ENCODE assay signal across 15 cellular contexts in genomic region chr20:58374027-58374850, GRCh38. TPM values are rescaled to one million over a fixed set of nuclear protein-coding genes. Genes with fewer than 3 reads are reported as not detected.
DNase-seq lines count a peak whose midpoint lies in the region; ATAC-seq lines count a peak whose summit lies in the region.
"Had no signal": no experiment of that assay in that cellular context is flagged by ENCODE, and none has a peak within 500 bp of the region (broad histone marks: within the 10 kb centered on the region; RNA-seq: fewer than 3 reads in every experiment).

No MANE protein-coding gene starts in this region.

- H3K14ac ChIP-seq in mesenchymal stem cell (ENCODE audit: low read length in 2 of 2) = no peak overlapping the region

- no peak overlapping the region for H3K4me3 ChIP-seq in ectodermal cell (ENCODE audit: insufficient read depth, low read depth, low read length)
- no peak overlapping the region for H3K4me3 ChIP-seq in mesenchymal stem cell (ENCODE audit: insufficient read depth in 1 of 2, low read depth in 1 of 2, low read length in 2 of 2)
- H3K4me3 ChIP-seq: right atrium auricular region, testis had no signal

- no peak overlapping the region for H3K9ac ChIP-seq in mesenchymal stem cell (ENCODE audit: low read length)

- no peaks in the 10 kb centered on the region for H3K27me3 ChIP-seq in ectodermal cell (ENCODE audit: control insufficient read depth, insufficient read depth, low read length, poor library complexity, severe bottlenecking)
- H3K27me3 ChIP-seq in mesenchymal stem cell (ENCODE audit: control insufficient read depth in 1 of 2, insufficient read depth in 1 of 2, low read length in 2 of 2) = peaks cover 0 to 4% of the 10 kb centered on the region in 2 experiments
- H3K27me3 ChIP-seq: right atrium auricular region, testis had no signal

- no peak overlapping the region for H4K91ac ChIP-seq in mesenchymal stem cell (ENCODE audit: low read length)

- H3K4me1 ChIP-seq in ectodermal cell (ENCODE audit: control insufficient read depth, insufficient read depth, low read length) = peaks cover 30% of the 10 kb centered on the region
- peaks cover 2% of the 10 kb centered on the region for H3K4me1 ChIP-seq in mesenchymal stem cell (ENCODE audit: control insufficient read depth, insufficient read depth, low read depth, low read length)
- H3K4me1 ChIP-seq: right atrium auricular region, testis had no signal

- H3K27ac ChIP-seq in ectodermal cell (ENCODE audit: insufficient read depth, low read depth, low read length, poor library complexity, severe bottlenecking) = peak overlapping the region; percentile 18
- H3K27ac ChIP-seq in mesenchymal stem cell (ENCODE audit: low read length, poor library complexity, severe bottlenecking) = no peak overlapping the region
- H3K27ac ChIP-seq: right atrium auricular region, testis had no signal

- peak overlapping the region; percentile 66 for H4K8ac ChIP-seq in mesenchymal stem cell (ENCODE audit: low read length)

- no peak overlapping the region for H3K4me2 ChIP-seq in mesenchymal stem cell (ENCODE audit: low read length, poor library complexity, severe bottlenecking)

- ATAC-seq in GM21717 (IDR thresholded peaks at IDR 0.05; ENCODE audit: unreplicated experiment) = no peak
- ATAC-seq: naive thymus-derived CD8-positive, alpha-beta T cell had no signal

- no peaks in the 10 kb centered on the region for H3K79me1 ChIP-seq in mesenchymal stem cell (replicated peaks; ENCODE audit: low read length, poor library complexity, severe bottlenecking)

- peak overlapping the region in 1 of 2 experiments; percentile 41 for H3K4ac ChIP-seq in mesenchymal stem cell (ENCODE audit: low read depth in 1 of 2, low read length in 2 of 2)

- H3K36me3 ChIP-seq in ectodermal cell (ENCODE audit: control insufficient read depth, insufficient read depth, low read length) (no peaks in the 10 kb centered on the region), mesenchymal stem cell (ENCODE audit: control insufficient read depth in 1 of 2, insufficient read depth in 2 of 2, low read depth in 1 of 2, low read length in 2 of 2) (no peaks in the 10 kb centered on the region)
- H3K36me3 ChIP-seq: right atrium auricular region had no signal

- H3K9me3 ChIP-seq in ectodermal cell (ENCODE audit: control insufficient read depth, low read length) (no peaks in the 10 kb centered on the region), mesenchymal stem cell (ENCODE audit: control insufficient read depth, low read length) (no peaks in the 10 kb centered on the region)
- H3K9me3 ChIP-seq: right atrium auricular region, testis had no signal

- H2BK120ac ChIP-seq in mesenchymal stem cell (ENCODE audit: low read depth, low read length) = no peak overlapping the region

- no peak overlapping the region for H2BK15ac ChIP-seq in mesenchymal stem cell (ENCODE audit: low read depth, poor library complexity, severe bottlenecking)

- no peak overlapping the region for H3K23ac ChIP-seq in mesenchymal stem cell (ENCODE audit: low read length in 2 of 2)

- H2AFZ ChIP-seq in mesenchymal stem cell (ENCODE audit: low read depth, low read length) = no peak overlapping the region

- 72 to 77% methylated on average over 19 of the region's 19 CpGs for WGBS in ectodermal cell, 2 experiments
- 74% methylated on average over 19 of the region's 19 CpGs for WGBS in mesenchymal stem cell

- H2AK5ac ChIP-seq in mesenchymal stem cell (ENCODE audit: low read length, severe bottlenecking) = no peak overlapping the region

- DNase-seq in CMK (ENCODE audit: low read depth) (peak; percentile 29), OCI-M1 (lab: John Stamatoyannopoulos, UW) (peak; percentile 86), mesenchymal stem cell (no peak), NCI-H2107 (lab: John Stamatoyannopoulos, UW) (no peak), NOMO-1 treated with dmso at 0.1 percent for 144 hours (lab: John Stamatoyannopoulos, UW; ENCODE audit: unreplicated experiment) (no peak)
- DNase-seq in activated T-cell treated with anti-CD3 and anti-CD28 coated beads, Interleukin-2, amount 50 U/mL, for 48 hours = no peak
- DNase-seq: activated CD4-positive, alpha-beta T cell treated with anti-CD3 and anti-CD28 coated beads, Interleukin-2, amount 50 U/mL, for 48 hours; CD4-positive, alpha-beta T cell; naive thymus-derived CD8-positive, alpha-beta T cell; NCI-H1694 treated with DMSO at 0.1 percent for 48 hours; NCI-H510A treated with DMSO at 0.1 percent for 48 hours; testis had no signal

- H2BK5ac ChIP-seq in mesenchymal stem cell (ENCODE audit: low read depth, low read length, poor library complexity, severe bottlenecking) = no peak overlapping the region

- H3K18ac ChIP-seq in mesenchymal stem cell (ENCODE audit: low read depth in 1 of 2, low read length in 2 of 2) = no peak overlapping the region

- H2BK12ac ChIP-seq in mesenchymal stem cell (ENCODE audit: low read length in 2 of 2) = no peak overlapping the region

RNA-seq across cellular contexts. Expression of gene VAPB, which starts 14.8 kb away (rescaled TPM):
- polyA plus RNA-seq in ectodermal cell (2013, experiment 1 of 4) = 58.1 TPM
- polyA plus RNA-seq in ectodermal cell (2013, experiment 2 of 4) = 67.2 TPM
- polyA plus RNA-seq in ectodermal cell (2013, experiment 3 of 4) = 40.0 TPM
- 47.3 TPM for polyA plus RNA-seq in ectodermal cell (2013, experiment 4 of 4)
- 27.2 TPM for polyA plus RNA-seq in mesenchymal stem cell (2013, experiment 1 of 2)
- 28.8 TPM for polyA plus RNA-seq in mesenchymal stem cell (2013, experiment 2 of 2)

Comparison
In these comparisons a context has a peak if more than half of its experiments do, and no peak if none do; other contexts are left out.
1. DNase-seq: peak in CMK (single experiment) and OCI-M1 (single experiment); none in mesenchymal stem cell (single experiment), activated T-cell treated with anti-CD3 and anti-CD28 coated beads, Interleukin-2, amount 50 U/mL, for 48 hours (0 of 2), NCI-H2107 (single experiment) and NOMO-1 treated with dmso at 0.1 percent for 144 hours (single experiment).